13 cellular contexts compared by ENCODE assay signal in genomic region chr5:475704-476101, GRCh38. TPM values are rescaled to one million over a fixed set of nuclear protein-coding genes. Genes with fewer than 3 reads are reported as not detected.
A peak's percentile ranks its signal among the peaks of the same experiment; 100 is the strongest.
DNase-seq lines count a peak whose midpoint lies in the region; ATAC-seq lines count a peak whose summit lies in the region.
"Had no signal": no experiment of that assay in that cellular context is flagged by ENCODE, and none has a peak within 500 bp of the region (broad histone marks: within the 10 kb centered on the region; RNA-seq: fewer than 3 reads in every experiment).

No MANE protein-coding gene starts in this region.

- H3K27me3 Mint-ChIP-seq in activated T-helper 17 cell treated with anti-CD3 and anti-CD28 coated beads, Interleukin-2, amount 50 U/mL, for 72 hours: peaks cover 7% of the 10 kb centered on the region
- H3K27me3 Mint-ChIP-seq in naive thymus-derived CD4-positive, alpha-beta T cell: peaks cover 0 to 10% (median 8%) of the 10 kb centered on the region in 5 donors

- peaks cover 19% of the 10 kb centered on the region for H3K36me3 Mint-ChIP-seq in activated T-helper 17 cell treated with anti-CD3 and anti-CD28 coated beads, Interleukin-2, amount 50 U/mL, for 72 hours (ENCODE audit: low read depth)
- peaks cover 0 to 5% (median 3%) of the 10 kb centered on the region in 5 donors for H3K36me3 Mint-ChIP-seq in naive thymus-derived CD4-positive, alpha-beta T cell

- DNase-seq in left ventricle myocardium superior (peak; percentile 19), Right ventricle myocardium inferior (ENCODE audit: missing footprints) (no peak), NCI-H1694 treated with DMSO at 0.1 percent for 48 hours (lab: John Stamatoyannopoulos, UW) (no peak), NCI-H1436 (lab: John Stamatoyannopoulos, UW) (no peak)
- DNase-seq in naive thymus-derived CD4-positive, alpha-beta T cell: no peak
- DNase-seq: activated CD4-positive, CD25-positive, alpha-beta regulatory T cell; SK-N-SH; stimulated activated CD4-positive, alpha-beta T cell treated with anti-CD3 and anti-CD28 coated beads, Interleukin-12 subunit alpha, Interleukin-12 subunit beta, amount 100 ng/mL, for 4 hours had no signal

- H3K27ac Mint-ChIP-seq in activated T-helper 17 cell treated with anti-CD3 and anti-CD28 coated beads, Interleukin-2, amount 50 U/mL, for 72 hours: no peak overlapping the region
- no peak overlapping the region for H3K27ac Mint-ChIP-seq in naive thymus-derived CD4-positive, alpha-beta T cell

- intact Hi-C loops in left ventricle myocardium superior (cut with micrococcal nuclease) (no loop called here), Right ventricle myocardium inferior (cut with DNase I) (no loop called here)
- intact Hi-C loops in naive thymus-derived CD4-positive, alpha-beta T cell (cut with micrococcal nuclease): no loop called here

- peaks cover 0 to 3% of the 10 kb centered on the region in 2 donors for H3K27me3 ChIP-seq in naive thymus-derived CD4-positive, alpha-beta T cell (ENCODE audit: control insufficient read depth in 2 of 2, insufficient read depth in 2 of 2, low read length in 2 of 2)

- no peaks in the 10 kb centered on the region for H3K9me3 ChIP-seq in naive thymus-derived CD4-positive, alpha-beta T cell (ENCODE audit: control insufficient read depth in 2 of 3, low read length in 3 of 3)
- H3K9me3 ChIP-seq: SK-N-SH had no signal

- CTCF ChIA-PET in naive thymus-derived CD4-positive, alpha-beta T cell (lab: Charles Lee): no interaction called here

- H3K27ac ChIP-seq in naive thymus-derived CD4-positive, alpha-beta T cell (ENCODE audit: low read depth, low read length): no peak overlapping the region

- no peaks in the 10 kb centered on the region for H3K9me3 Mint-ChIP-seq in activated T-helper 17 cell treated with anti-CD3 and anti-CD28 coated beads, Interleukin-2, amount 50 U/mL, for 72 hours
- no peaks in the 10 kb centered on the region for H3K9me3 Mint-ChIP-seq in naive thymus-derived CD4-positive, alpha-beta T cell
- H3K9me3 Mint-ChIP-seq: neural crest cell had no signal

- peaks cover 14 to 17% of the 10 kb centered on the region in 2 donors for H3K4me1 ChIP-seq in naive thymus-derived CD4-positive, alpha-beta T cell (ENCODE audit: control insufficient read depth in 2 of 2, insufficient read depth in 2 of 2, low read length in 2 of 2)

- peaks cover 4% of the 10 kb centered on the region for H3K4me1 Mint-ChIP-seq in activated T-helper 17 cell treated with anti-CD3 and anti-CD28 coated beads, Interleukin-2, amount 50 U/mL, for 72 hours
- H3K4me1 Mint-ChIP-seq in naive thymus-derived CD4-positive, alpha-beta T cell: peaks cover 8 to 19% (median 13%) of the 10 kb centered on the region in 7 donors

- ATAC-seq in left ventricle myocardium superior (no peak), Right ventricle myocardium inferior (no peak), GM18867 (IDR thresholded peaks at IDR 0.05; ENCODE audit: unreplicated experiment) (no peak), HG03378 (IDR thresholded peaks at IDR 0.05; ENCODE audit: unreplicated experiment) (no peak)
- ATAC-seq in activated T-helper 17 cell treated with anti-CD3 and anti-CD28 coated beads, Interleukin-2, amount 50 U/mL, for 72 hours (replicated peaks): no peak
- ATAC-seq in naive thymus-derived CD4-positive, alpha-beta T cell: no peak
- ATAC-seq: left colon had no signal

- peak overlapping the region; percentile 89 for H3K4me3 Mint-ChIP-seq in activated T-helper 17 cell treated with anti-CD3 and anti-CD28 coated beads, Interleukin-2, amount 50 U/mL, for 72 hours
- peak overlapping the region in 8 of 10 donors; percentile 23 to 91 (median 46) for H3K4me3 Mint-ChIP-seq in naive thymus-derived CD4-positive, alpha-beta T cell
- H3K4me3 Mint-ChIP-seq: neural crest cell had no signal

- no peak overlapping the region for H3K4me3 ChIP-seq in naive thymus-derived CD4-positive, alpha-beta T cell (ENCODE audit: low read length)

- no peaks in the 10 kb centered on the region for H3K36me3 ChIP-seq in naive thymus-derived CD4-positive, alpha-beta T cell (ENCODE audit: control insufficient read depth in 2 of 3, insufficient read depth in 3 of 3, low read length in 3 of 3)

- POLR2A ChIA-PET in naive thymus-derived CD4-positive, alpha-beta T cell (lab: Charles Lee): no interaction called here

RNA-seq across cellular contexts. Expression of gene EXOC3, which starts 32.7 kb away (rescaled TPM):
- total RNA-seq in left ventricle myocardium superior (49.1 TPM), Right ventricle myocardium inferior (47.3 TPM)
- total RNA-seq in activated T-helper 17 cell treated with anti-CD3 and anti-CD28 coated beads, Interleukin-2, amount 50 U/mL, for 72 hours: 10 to 100 TPM; 78.3 to 93.6 TPM
- 100 to 1,000 TPM in 1 of 5 experiments, 10 to 100 TPM in 4; 79.1 to 105 (median 89.8) TPM for total RNA-seq in naive thymus-derived CD4-positive, alpha-beta T cell
- polyA plus RNA-seq in naive thymus-derived CD4-positive, alpha-beta T cell: 10 to 100 TPM; 44.3 to 47.5 TPM

RNA-seq across cellular contexts. Expression of gene SLC9A3, which starts 48.5 kb away (rescaled TPM):
- total RNA-seq in left ventricle myocardium superior (1.3 TPM), Right ventricle myocardium inferior (1.1 TPM)
- total RNA-seq in activated T-helper 17 cell treated with anti-CD3 and anti-CD28 coated beads, Interleukin-2, amount 50 U/mL, for 72 hours: 1 to 10 TPM; 1.6 to 2.2 TPM
- total RNA-seq in naive thymus-derived CD4-positive, alpha-beta T cell: 1 to 10 TPM; 1.5 to 3.4 (median 2.4) TPM
- 1 to 10 TPM; 3.4 to 5.5 TPM for polyA plus RNA-seq in naive thymus-derived CD4-positive, alpha-beta T cell
